22 cellular contexts compared by ENCODE assay signal in the genomic region with DNA sequence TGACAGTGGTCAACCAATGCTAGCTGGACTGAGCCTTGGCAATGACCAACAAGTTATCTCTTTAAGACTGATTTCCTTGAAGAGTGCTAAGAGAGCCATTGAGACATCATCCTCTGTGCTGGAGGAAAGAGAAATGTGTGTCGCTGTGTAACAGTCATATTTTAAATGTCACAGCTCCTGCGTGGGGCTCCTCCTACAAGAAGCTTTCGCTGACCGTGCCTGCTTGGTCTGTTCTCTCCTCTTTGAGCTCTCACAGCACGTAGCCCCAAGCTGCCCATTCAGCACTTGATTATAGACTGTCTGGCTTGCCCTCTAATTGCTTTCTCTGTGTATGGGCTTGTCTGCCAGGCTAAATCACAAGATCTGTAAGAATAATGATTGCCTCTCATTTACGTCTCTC.
DNase-seq lines count a peak whose midpoint lies in the region; ATAC-seq, FAIRE-seq and TF ChIP-seq lines count a peak whose summit lies in the region.
"Had no signal": no experiment of that assay in that cellular context is flagged by ENCODE, and none has a peak within 500 bp of the region (broad histone marks: within the 10 kb centered on the region; RNA-seq: fewer than 3 reads in every experiment).

No MANE protein-coding gene starts in this region.

- no peaks in the 10 kb centered on the region for H3K4me1 ChIP-seq in K562 (replicated peaks in 1 of 2; ENCODE audit: control insufficient read depth in 2 of 2, insufficient read depth in 2 of 2, low read length in 2 of 2)
- peaks cover 0 to 56% (median 36%) of the 10 kb centered on the region in 4 donors for H3K4me1 ChIP-seq in tibial artery
- H3K4me1 ChIP-seq: foreskin keratinocyte, pancreas, upper lobe of left lung had no signal

- no peak for ATAC-seq in K562
- ATAC-seq: foreskin keratinocyte, pancreas had no signal

- no TSS peak for BruUV-seq in K562 (replicated peaks; lab: Mats Ljungman, UMichigan)

- TF ChIP-seq EP300 in K562 (IDR thresholded peaks at IDR 0.05; ENCODE audit: low read length): no peak
- no peak for TF ChIP-seq EP300 in neural cell (conservative IDR thresholded peaks at IDR 0.05; ENCODE audit: poor library complexity, severe bottlenecking)

- H3K9me2 ChIP-seq in neural cell (ENCODE audit: insufficient read depth, low read length): no peaks in the 10 kb centered on the region

- TF ChIP-seq POLR2A in K562 (conservative IDR thresholded peaks at IDR 0.05): no peak

- no peak overlapping the region for H3K27ac ChIP-seq in K562 (ENCODE audit: extremely low read depth, low read depth, low read length)
- H3K27ac ChIP-seq in neural cell (ENCODE audit: low read length): no peak overlapping the region
- H3K27ac ChIP-seq in tibial artery: peak overlapping the region; percentile 90 to 93
- H3K27ac ChIP-seq: foreskin keratinocyte, pancreas, upper lobe of left lung, VCaP had no signal

- no peaks in the 10 kb centered on the region for H3K9me1 ChIP-seq in K562 (ENCODE audit: control insufficient read depth, insufficient read depth, low read length)

- no peak overlapping the region for H3K4me2 ChIP-seq in K562 (ENCODE audit: insufficient read depth, low read length)
- H3K4me2 ChIP-seq in neural cell (ENCODE audit: low read length): no peak overlapping the region

- H3F3A ChIP-seq in neural cell (ENCODE audit: insufficient read depth, low read length, poor library complexity, severe bottlenecking): no peaks in the 10 kb centered on the region

- H3K9ac ChIP-seq in K562 (ENCODE audit: insufficient read depth in 1 of 2, low read depth in 2 of 2, low read length in 2 of 2) (no peak overlapping the region), neural cell (ENCODE audit: low read length) (no peak overlapping the region)

- H3K4me3 ChIP-seq in K562 (no peak overlapping the region), neural cell (ENCODE audit: low read length) (peak overlapping the region; percentile 32), tibial artery (no peak overlapping the region)
- H3K4me3 ChIP-seq: pancreas, upper lobe of left lung had no signal

- intact Hi-C loops in K562 (cut with micrococcal nuclease): no loop called here
- intact Hi-C loops in tibial artery (cut with DNase I; ENCODE audit: low total_unique reads): no loop called here

- FAIRE-seq in K562 (lab: Jason Lieb, UNC): no peak
- FAIRE-seq: bronchial epithelial cell, keratinocyte, pancreas had no signal

- no peaks in the 10 kb centered on the region for H4K20me1 ChIP-seq in K562 (replicated peaks; ENCODE audit: control insufficient read depth, insufficient read depth, low read length)
- no peaks in the 10 kb centered on the region for H4K20me1 ChIP-seq in neural cell (ENCODE audit: insufficient read depth)

- peak; percentile 64 for DNase-seq in NCI-H1436 (lab: John Stamatoyannopoulos, UW)
- no peak for DNase-seq in K562 (ENCODE audit: extremely low read depth in 1 of 4, low spot score in 3 of 4)
- DNase-seq in tibial artery: peak; percentile 11 to 39
- no peak for DNase-seq in stimulated activated CD4-positive, alpha-beta T cell treated with anti-CD3 and anti-CD28 coated beads, Interleukin-2, amount 100 ng/mL, for 24 hours
- no peak for DNase-seq in AG08396 (ENCODE audit: low spot score)
- DNase-seq in GM19240 (ENCODE audit: insufficient read length, low spot score): no peak
- DNase-seq: activated CD4-positive, alpha-beta T cell treated with anti-CD3 and anti-CD28 coated beads, Interleukin-2, amount 50 U/mL, for 1 hour; activated gamma-delta T cell; AML-193; foreskin keratinocyte; naive B cell; NCI-H146; NCI-H446; pancreas; stimulated activated CD4-positive, alpha-beta T cell treated with anti-CD3 and anti-CD28 coated beads, Interleukin-2, amount 100 ng/mL, for 48 hours; stimulated activated naive CD4-positive, alpha-beta T cell treated with Interleukin-2 at 50 U/mL for 16 hours; T-helper 2 cell had no signal

- TF ChIP-seq RAD21 in K562 (CRISPR knock-in tag; conservative IDR thresholded peaks at IDR 0.05 in 1 of 2, IDR thresholded peaks at IDR 0.05 in 1 of 2) (no peak), neural cell (conservative IDR thresholded peaks at IDR 0.05) (no peak)

- in situ Hi-C loops in K562 (cut with MboI): no loop called here

- TF ChIP-seq CTCF in K562 (IDR thresholded peaks at IDR 0.05 in 2 of 3, conservative IDR thresholded peaks at IDR 0.05 in 1 of 3; ENCODE audit: insufficient read depth in 2 of 3, low read depth in 1 of 3, low read length in 3 of 3) (no peak), neural cell (IDR thresholded peaks at IDR 0.05; ENCODE audit: poor library complexity, severe bottlenecking) (no peak), tibial artery (IDR thresholded peaks at IDR 0.05) (no peak)

- CTCF ChIA-PET in K562 (lab: Yijun Ruan, JAX; ENCODE audit: low intra/inter-chr PET ratio): no interaction called here

- WGBS in K562 (ENCODE audit: insufficient coverage, low coverage, missing lambda C conversion rate): 0% methylated on average over 6 of the region's 6 CpGs

- POLR2A ChIA-PET in K562 (lab: Yijun Ruan, JAX): no interaction called here

- H2AFZ ChIP-seq in K562 (ENCODE audit: low read depth, low read length) (no peak overlapping the region), neural cell (ENCODE audit: low read depth, low read length) (no peak overlapping the region)

- no peaks in the 10 kb centered on the region for H3K36me3 ChIP-seq in K562 (ENCODE audit: control insufficient read depth, insufficient read depth, low read length)
- no peaks in the 10 kb centered on the region for H3K36me3 ChIP-seq in neural cell (ENCODE audit: insufficient read depth, low read length)
- no peaks in the 10 kb centered on the region for H3K36me3 ChIP-seq in tibial artery
- H3K36me3 ChIP-seq: pancreas, upper lobe of left lung had no signal

- H3K79me2 ChIP-seq in K562 (ENCODE audit: control insufficient read depth, insufficient read depth, low read length) (no peaks in the 10 kb centered on the region), neural cell (replicated peaks; ENCODE audit: insufficient read depth, low read length) (no peaks in the 10 kb centered on the region)

- H3K9me3 ChIP-seq in K562 (replicated peaks; ENCODE audit: control insufficient read depth, insufficient read depth, low read depth, low read length): no peaks in the 10 kb centered on the region
- H3K9me3 ChIP-seq in neural cell (ENCODE audit: low read length): no peaks in the 10 kb centered on the region
- H3K9me3 ChIP-seq in tibial artery: no peaks in the 10 kb centered on the region
- H3K9me3 ChIP-seq: pancreas, upper lobe of left lung had no signal

- H3K27me3 ChIP-seq in K562 (ENCODE audit: control insufficient read depth in 2 of 2, insufficient read depth in 2 of 2, low read length in 2 of 2) (peaks cover 11 to 35% of the 10 kb centered on the region in 2 experiments; a peak in 4 of 5 replicates), neural cell (ENCODE audit: insufficient read depth, low read depth, low read length) (no peaks in the 10 kb centered on the region), tibial artery (no peaks in the 10 kb centered on the region)
- H3K27me3 ChIP-seq: pancreas, upper lobe of left lung had no signal

TF ChIP-seq in K562, 482 proteins besides CTCF, POLR2A, EP300 and RAD21:
- TF ChIP-seq ZKSCAN3 (CRISPR knock-in tag; IDR thresholded peaks at IDR 0.05) (no peak), MEIS2 (IDR thresholded peaks at IDR 0.05; ENCODE audit: partially characterized antibody) (peak; percentile 4)
- TF ChIP-seq, protein P1, sequence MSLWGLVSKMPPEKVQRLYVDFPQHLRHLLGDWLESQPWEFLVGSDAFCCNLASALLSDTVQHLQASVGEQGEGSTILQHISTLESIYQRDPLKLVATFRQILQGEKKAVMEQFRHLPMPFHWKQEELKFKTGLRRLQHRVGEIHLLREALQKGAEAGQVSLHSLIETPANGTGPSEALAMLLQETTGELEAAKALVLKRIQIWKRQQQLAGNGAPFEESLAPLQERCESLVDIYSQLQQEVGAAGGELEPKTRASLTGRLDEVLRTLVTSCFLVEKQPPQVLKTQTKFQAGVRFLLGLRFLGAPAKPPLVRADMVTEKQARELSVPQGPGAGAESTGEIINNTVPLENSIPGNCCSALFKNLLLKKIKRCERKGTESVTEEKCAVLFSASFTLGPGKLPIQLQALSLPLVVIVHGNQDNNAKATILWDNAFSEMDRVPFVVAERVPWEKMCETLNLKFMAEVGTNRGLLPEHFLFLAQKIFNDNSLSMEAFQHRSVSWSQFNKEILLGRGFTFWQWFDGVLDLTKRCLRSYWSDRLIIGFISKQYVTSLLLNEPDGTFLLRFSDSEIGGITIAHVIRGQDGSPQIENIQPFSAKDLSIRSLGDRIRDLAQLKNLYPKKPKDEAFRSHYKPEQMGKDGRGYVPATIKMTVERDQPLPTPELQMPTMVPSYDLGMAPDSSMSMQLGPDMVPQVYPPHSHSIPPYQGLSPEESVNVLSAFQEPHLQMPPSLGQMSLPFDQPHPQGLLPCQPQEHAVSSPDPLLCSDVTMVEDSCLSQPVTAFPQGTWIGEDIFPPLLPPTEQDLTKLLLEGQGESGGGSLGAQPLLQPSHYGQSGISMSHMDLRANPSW (CRISPR knock-in tag; IDR thresholded peaks at IDR 0.05): no peak

TF ChIP-seq in neural cell, 6 proteins besides CTCF, POLR2A, EP300 and RAD21 (continues in another document):
- TF ChIP-seq EZH2 (IDR thresholded peaks at IDR 0.05; ENCODE audit: borderline replicate concordance, insufficient read depth, low read length, poor library complexity, severe bottlenecking) (no peak), POLR2AphosphoS5 (IDR thresholded peaks at IDR 0.05) (no peak), TAF1 (IDR thresholded peaks at IDR 0.05; ENCODE audit: low read depth) (no peak), MXI1 (conservative IDR thresholded peaks at IDR 0.05; ENCODE audit: poor library complexity, severe bottlenecking) (no peak), SMC3 (conservative IDR thresholded peaks at IDR 0.05; ENCODE audit: poor library complexity) (no peak)

Comparison
In these comparisons a context has a peak if more than half of its experiments do, and no peak if none do; other contexts are left out.
1. DNase-seq: peak in NCI-H1436 (single experiment) and tibial artery (2 of 2); none in K562 (0 of 4), stimulated activated CD4-positive, alpha-beta T cell treated with anti-CD3 and anti-CD28 coated beads, Interleukin-2, amount 100 ng/mL, for 24 hours (0 of 2), AG08396 (single experiment) and GM19240 (single experiment).
2. H3K27ac ChIP-seq: peak in tibial artery (2 of 2); none in K562 (single experiment) and neural cell (single experiment).